ENCODE assay signal across 8 cellular contexts in the genomic region with DNA sequence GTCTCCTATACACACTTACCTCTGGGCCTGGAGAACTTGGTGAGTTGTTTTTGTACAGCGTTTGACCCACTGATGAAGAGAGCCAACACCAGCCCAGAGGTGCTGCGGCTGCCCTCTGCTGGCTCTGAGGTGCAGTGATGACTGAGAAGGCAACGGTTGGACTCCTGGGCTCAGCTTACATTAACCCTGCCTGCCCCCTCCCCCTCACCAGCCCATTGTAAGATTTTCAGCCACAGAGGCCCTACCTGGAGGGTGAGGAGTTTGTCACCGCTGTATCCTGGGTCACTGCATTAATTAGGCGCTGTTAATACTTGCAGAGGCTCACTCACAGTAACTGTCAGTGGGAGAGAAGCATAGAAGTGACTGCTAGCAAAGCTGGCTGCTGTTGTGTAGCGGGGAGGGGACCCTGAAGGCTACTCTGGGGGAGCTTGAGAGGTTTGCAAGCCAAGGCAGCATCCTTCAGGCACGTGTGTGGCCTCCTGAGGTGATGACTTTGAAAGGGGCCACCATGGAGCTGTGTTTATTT. TPM values are rescaled to one million over a fixed set of nuclear protein-coding genes. Genes with fewer than 3 reads are reported as not detected.
DNase-seq lines count a peak whose midpoint lies in the region; ATAC-seq and TF ChIP-seq lines count a peak whose summit lies in the region.
"Had no signal": no experiment of that assay in that cellular context is flagged by ENCODE, and none has a peak within 500 bp of the region (broad histone marks: within the 10 kb centered on the region; RNA-seq: fewer than 3 reads in every experiment).

No MANE protein-coding gene starts in this region.

- in situ Hi-C loops in Panc1 (cut with HindIII; ENCODE audit: low pct_unique_long_range_greater_than_20kb, low sequenced_read_pairs): no loop called here

- H3K4me1 ChIP-seq in Panc1 (ENCODE audit: control insufficient read depth, insufficient read depth, low read length) (peaks cover 26% of the 10 kb centered on the region), tibial nerve (peaks cover 0 to 30% (median 8%) of the 10 kb centered on the region in 4 donors)

- TF ChIP-seq EP300 in tibial nerve (IDR thresholded peaks at IDR 0.05): peak in 1 of 2 donors; percentile 24

- ATAC-seq in HG03432 (IDR thresholded peaks at IDR 0.05; ENCODE audit: unreplicated experiment) (peak; percentile 72), Panc1 (peak; percentile 95)

- H3K27ac ChIP-seq in Panc1 (ENCODE audit: low read length): peak overlapping the region; percentile 76
- H3K27ac ChIP-seq in tibial nerve: no peak overlapping the region

- H3K4me3 ChIP-seq in Panc1 (ENCODE audit: low read depth in 2 of 2, low read length in 2 of 2) (no peak overlapping the region), foreskin fibroblast (ENCODE audit: low read depth in 1 of 2, low read length in 2 of 2) (no peak overlapping the region), tibial nerve (no peak overlapping the region)

- POLR2A ChIA-PET in Panc1 (lab: Charles Lee): interaction anchor here (0.6 to 0.7 kb wide), 2 partner anchors 59 to 97 kb away, joined by 3 to 8 read pairs; no protein-coding TSS in a partner anchor

- CTCF ChIA-PET in Panc1 (lab: Charles Lee): interaction anchor here (0.6 to 2.4 kb wide), 8 partner anchors 12 to 92 kb away, joined by 3 to 13 read pairs (median 4); a partner anchor contains a TSS

- H3K27me3 ChIP-seq in Panc1 (ENCODE audit: control insufficient read depth, insufficient read depth, low read length) (no peaks in the 10 kb centered on the region), tibial nerve (no peaks in the 10 kb centered on the region)

- no peak for TF ChIP-seq POLR2A in tibial nerve (IDR thresholded peaks at IDR 0.05)

- WGBS in tibial nerve, 2 donors: 11 to 22% methylated on average over 6 to 7 of the region's 7 CpGs

- peak; percentile 77 for TF ChIP-seq CTCF in GM12873 (IDR thresholded peaks at IDR 0.05; ENCODE audit: insufficient read depth, low read depth, low read length, missing control alignments)
- peak; percentile 99 for TF ChIP-seq CTCF in Panc1 (IDR thresholded peaks at IDR 0.05)
- peak; percentile 96 for TF ChIP-seq CTCF in foreskin fibroblast (IDR thresholded peaks at IDR 0.05; ENCODE audit: low read depth, low read length)
- peak; percentile 63 to 79 (median 73) for TF ChIP-seq CTCF in tibial nerve (IDR thresholded peaks at IDR 0.05)

- H3K9me3 ChIP-seq in Panc1 (ENCODE audit: control insufficient read depth, insufficient read depth, low read depth, low read length) (no peaks in the 10 kb centered on the region; the same call in 1 of the 2 replicates), tibial nerve (no peaks in the 10 kb centered on the region)

- BruUV-seq in Panc1 (replicated peaks; lab: Mats Ljungman, UMichigan): no TSS peak

- DNase-seq in Panc1 (ENCODE audit: low read depth, low spot score) (no peak), foreskin fibroblast (peak; percentile 67 to 88), occipital lobe (lab: John Stamatoyannopoulos, UW) (peak; percentile 28), tibial nerve (ENCODE audit: low spot score in 2 of 2) (peak; percentile 62 to 73)
- DNase-seq in activated T-helper 1 cell treated with anti-CD3 and anti-CD28 coated beads, Interleukin-2, amount 50 U/mL, for 16 hours (ENCODE audit: low read depth in 1 of 2, low spot score in 1 of 2): peak; percentile 32 to 37

- intact Hi-C loops in Panc1 (cut with micrococcal nuclease; ENCODE audit: unreplicated experiment): loop anchor here (1.0 kb wide), 1 partner anchor 90 kb away; no protein-coding TSS in a partner anchor

- no peaks in the 10 kb centered on the region for H3K36me3 ChIP-seq in Panc1 (ENCODE audit: control insufficient read depth, insufficient read depth, low read length)
- no peaks in the 10 kb centered on the region for H3K36me3 ChIP-seq in tibial nerve

RNA-seq across cellular contexts. Expression of a gene that starts 18.9 kb away (rescaled TPM):
- 0.98 TPM for total RNA-seq in Panc1 (2021; ENCODE audit: unreplicated experiment)
- polyA plus RNA-seq in Panc1 (2012; ENCODE audit: insufficient read length): 0.56 TPM
- total RNA-seq in occipital lobe: not detected
- 1 to 10 TPM in 1 of 4 donors, under 1 TPM in 1, not detected in 2; 0.22 to 1.0 TPM for total RNA-seq in tibial nerve
- total RNA-seq: glomerular endothelial cell had no signal

RNA-seq across cellular contexts. Expression of a gene that starts 30.6 kb away (rescaled TPM):
- total RNA-seq in Panc1 (2021; ENCODE audit: unreplicated experiment) (0.08 TPM), occipital lobe (0.62 TPM), tibial nerve (10 to 100 TPM in 3 of 4 donors, 1 to 10 TPM in 1; 3.6 to 31.6 (median 25.3) TPM)
- polyA plus RNA-seq in Panc1 (2012; ENCODE audit: insufficient read length): 0.16 TPM

RNA-seq across cellular contexts. Expression of a gene that starts 35.9 kb away (rescaled TPM):
- total RNA-seq in Panc1 (2021; ENCODE audit: unreplicated experiment) (not detected), occipital lobe (not detected), tibial nerve (1 to 10 TPM; 1.1 to 1.7 (median 1.2) TPM)
- polyA plus RNA-seq in Panc1 (2012; ENCODE audit: insufficient read length): not detected
- total RNA-seq: glomerular endothelial cell had no signal

RNA-seq across cellular contexts. Expression of a gene that starts 54.9 kb away (rescaled TPM):
- total RNA-seq in Panc1 (2021; ENCODE audit: unreplicated experiment): 55.6 TPM
- 63.0 TPM for polyA plus RNA-seq in Panc1 (2012; ENCODE audit: insufficient read length)
- 1.1 TPM for total RNA-seq in occipital lobe
- total RNA-seq in tibial nerve: 10 to 100 TPM in 3 of 4 donors, 1 to 10 TPM in 1; 9.4 to 17.1 (median 16.5) TPM

RNA-seq across cellular contexts. Expression of a gene that starts 55.4 kb away (rescaled TPM):
- total RNA-seq in Panc1 (2021; ENCODE audit: unreplicated experiment): 83.3 TPM
- polyA plus RNA-seq in Panc1 (2012; ENCODE audit: insufficient read length): 81.5 TPM
- total RNA-seq in occipital lobe: 55.4 TPM
- total RNA-seq in tibial nerve: 10 to 100 TPM; 80.4 to 90.2 (median 88.4) TPM
